8 cellular contexts compared by ENCODE assay signal in the genomic region with DNA sequence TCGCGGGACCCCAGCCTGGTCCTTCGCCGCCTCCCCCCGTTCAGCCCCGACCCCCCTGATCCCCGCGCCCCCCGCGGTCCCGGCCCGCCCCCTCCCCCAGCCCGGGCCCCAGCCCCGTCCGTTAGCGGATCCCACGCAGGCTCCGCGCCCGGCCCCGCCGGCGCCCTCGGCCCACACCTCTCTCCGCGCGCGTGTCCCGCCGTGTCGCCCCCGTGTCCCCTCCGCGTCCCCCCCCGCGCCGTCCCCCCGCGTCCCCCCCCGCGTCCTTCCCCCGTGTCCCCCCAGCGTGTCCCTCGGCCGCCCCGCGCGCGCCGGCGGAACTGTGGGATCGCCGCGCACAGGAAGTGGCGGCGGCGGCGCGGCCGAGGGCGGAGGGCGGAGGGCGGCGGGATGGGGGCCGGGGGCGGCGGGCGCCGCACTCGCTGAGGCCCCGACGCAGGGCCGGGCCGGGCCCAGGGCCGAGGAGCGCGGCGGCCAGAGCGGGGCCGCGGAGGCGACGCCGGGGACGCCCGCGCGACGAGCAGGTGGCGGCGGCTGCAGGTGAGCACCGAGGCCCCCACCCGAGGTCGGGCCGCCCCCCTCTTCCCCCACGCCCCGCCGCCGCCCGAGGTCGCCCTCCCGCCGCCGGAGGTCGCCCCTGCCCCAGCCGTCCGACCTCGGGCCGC. TPM values are rescaled to one million over a fixed set of nuclear protein-coding genes. Genes with fewer than 3 reads are reported as not detected.
DNase-seq lines count a peak whose midpoint lies in the region; ATAC-seq and TF ChIP-seq lines count a peak whose summit lies in the region.

TSS of gene AGPAT3 (plus strand) at position 418 of the 665 bp plus-strand sequence. CDS start 94,459 bp downstream, outside the sequence.

- H3K9me3 Mint-ChIP-seq in stimulated activated memory B cell treated with anti-CD40 and anti-IgM and Interleukin-4, amounts not matched to agents 10 μg/mL and 1 μg/mL and 100 μg/mL, for 72 hours, result no peaks in the 10 kb centered on the region

- ATAC-seq in stimulated activated memory B cell treated with anti-CD40 and anti-IgM and Interleukin-4, amounts not matched to agents 10 μg/mL and 1 μg/mL and 100 μg/mL, for 72 hours, result peak; percentile 44
- no peak for ATAC-seq in GM18505 (IDR thresholded peaks at IDR 0.05; ENCODE audit: unreplicated experiment)

- in situ Hi-C loops in HAP-1 (cut with MboI; ENCODE audit: low sequenced_read_pairs), result no loop called here

- H3K36me3 ChIP-seq in HAP-1 (replicated peaks), result peaks cover 2% of the 10 kb centered on the region

- H3K4me3 Mint-ChIP-seq in stimulated activated memory B cell treated with anti-CD40 and anti-IgM and Interleukin-4, amounts not matched to agents 10 μg/mL and 1 μg/mL and 100 μg/mL, for 72 hours, result peak within 1 kb of the TSS; percentile 74

- H3K4me1 ChIP-seq in HAP-1, result peaks cover 5% of the 10 kb centered on the region; the same call in 1 of the 2 replicates

- TF ChIP-seq POLR2A in lower leg skin (IDR thresholded peaks at IDR 0.05) (no peak), GM18505 (IDR thresholded peaks at IDR 0.05; ENCODE audit: borderline replicate concordance, extremely low read depth, insufficient read depth, insufficient read length) (no peak)

- no peaks in the 10 kb centered on the region for H3K9me3 ChIP-seq in HAP-1

- peak; percentile 68 for DNase-seq in CD1c-positive myeloid dendritic cell (ENCODE audit: extremely low spot score)
- peak in 1 of 2 experiments; percentile 32 for DNase-seq in HAP-1 (ENCODE audit: low spot score in 2 of 2)
- peak; percentile 45 for DNase-seq in UCSD-AML1 (lab: John Stamatoyannopoulos, UW; ENCODE audit: unreplicated experiment)
- DNase-seq in coronary artery (ENCODE audit: low spot score), result no peak
- DNase-seq in lower leg skin (ENCODE audit: low spot score in 2 of 2), result no peak
- DNase-seq in NCI-H2171 (lab: John Stamatoyannopoulos, UW), result no peak

- TF ChIP-seq CTCF in coronary artery (IDR thresholded peaks at IDR 0.05) (no peak), lower leg skin (IDR thresholded peaks at IDR 0.05) (no peak)

- H3K4me3 ChIP-seq in HAP-1, result peak within 1 kb of the TSS; percentile 43
- peak within 1 kb of the TSS; percentile 74 for H3K4me3 ChIP-seq in coronary artery
- H3K4me3 ChIP-seq in lower leg skin (ENCODE audit: low read depth, poor library complexity, severe bottlenecking), result peak within 1 kb of the TSS; percentile 73

- peaks cover 52% of the 10 kb centered on the region for H3K4me1 Mint-ChIP-seq in stimulated activated memory B cell treated with anti-CD40 and anti-IgM and Interleukin-4, amounts not matched to agents 10 μg/mL and 1 μg/mL and 100 μg/mL, for 72 hours

- 0% methylated on average over 13 of the region's 109 CpGs; no CpG with 5 or more reads in 1 of the 2 donors for WGBS in lower leg skin, 2 donors

- no peaks in the 10 kb centered on the region for H3K27me3 ChIP-seq in HAP-1 (ENCODE audit: low read depth)

- peak within 1 kb of the TSS; percentile 87 for H3K27ac Mint-ChIP-seq in stimulated activated memory B cell treated with anti-CD40 and anti-IgM and Interleukin-4, amounts not matched to agents 10 μg/mL and 1 μg/mL and 100 μg/mL, for 72 hours

- H3K27me3 Mint-ChIP-seq in stimulated activated memory B cell treated with anti-CD40 and anti-IgM and Interleukin-4, amounts not matched to agents 10 μg/mL and 1 μg/mL and 100 μg/mL, for 72 hours, result no peaks in the 10 kb centered on the region

- intact Hi-C loops in lower leg skin (cut with DNase I; ENCODE audit: low total_unique reads), result no loop called here

- H3K27ac ChIP-seq in coronary artery, result peak within 1 kb of the TSS; percentile 72 to 86

- peaks cover 17% of the 10 kb centered on the region for H3K36me3 Mint-ChIP-seq in stimulated activated memory B cell treated with anti-CD40 and anti-IgM and Interleukin-4, amounts not matched to agents 10 μg/mL and 1 μg/mL and 100 μg/mL, for 72 hours

RNA-seq across cellular contexts. Expression of gene AGPAT3, which starts in this region (rescaled TPM):
- total RNA-seq in lower leg skin, result 10 to 100 TPM; 32.1 to 58.8 (median 48.7) TPM

Comparison
In these comparisons a context has a peak if more than half of its experiments do, and no peak if none do; other contexts are left out.
1. DNase-seq: peak in CD1c-positive myeloid dendritic cell (single experiment) and UCSD-AML1 (single experiment); none in coronary artery (single experiment), lower leg skin (0 of 2) and NCI-H2171 (single experiment).
2. Peak in every context shown above with its lines, with median percentiles within 50 percentile points of each other: H3K4me3 ChIP-seq.